19 cellular contexts compared by ENCODE assay signal in the genomic region with DNA sequence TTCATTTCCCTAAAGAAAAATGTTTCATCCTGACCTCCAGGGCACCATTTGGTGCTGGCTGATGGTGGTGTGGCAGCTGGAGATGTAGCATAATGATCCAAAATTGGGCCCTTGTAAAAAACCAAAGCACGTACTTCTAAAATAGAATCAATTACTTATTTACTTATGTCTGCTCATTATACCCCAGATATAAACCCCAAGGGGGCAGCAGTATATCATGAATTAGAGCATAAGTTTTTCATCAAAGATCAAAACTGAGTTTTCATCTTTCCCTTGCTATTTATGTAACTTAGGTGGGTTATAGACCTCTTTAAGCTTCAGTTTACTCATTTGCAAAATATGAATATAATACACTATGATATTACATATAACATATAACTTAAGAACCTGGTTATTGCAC.
A peak's percentile ranks its signal among the peaks of the same experiment; 100 is the strongest.
DNase-seq lines count a peak whose midpoint lies in the region; ATAC-seq and TF ChIP-seq lines count a peak whose summit lies in the region.
"Had no signal": no experiment of that assay in that cellular context is flagged by ENCODE, and none has a peak within 500 bp of the region (broad histone marks: within the 10 kb centered on the region; RNA-seq: fewer than 3 reads in every experiment).

No MANE protein-coding gene starts in this region.

- peak; percentile 11 for TF ChIP-seq CTCF in HFF-Myc (IDR thresholded peaks at IDR 0.05; ENCODE audit: low read depth, low read length, missing control alignments)

- no peak overlapping the region for H3K4me3 ChIP-seq in HFF-Myc (replicated peaks; ENCODE audit: low read depth, low read length)

- no peak for ATAC-seq in GM18858 (IDR thresholded peaks at IDR 0.05; ENCODE audit: unreplicated experiment)
- ATAC-seq: activated CD4-positive, CD25-positive, alpha-beta regulatory T cell treated with anti-CD3 and anti-CD28 coated beads, Interleukin-2, amount 50 U/mL, for 24 hours; activated naive CD8-positive, alpha-beta T cell treated with anti-CD3 and anti-CD28 coated beads, Interleukin-2, amount 50 U/mL, for 24 hours; activated T-helper 17 cell treated with anti-CD3 and anti-CD28 coated beads, Interleukin-2, amount 50 U/mL, for 72 hours; left cardiac atrium had no signal

- DNase-seq in NCI-H1092 treated with DMSO at 0.1 percent for 48 hours (lab: John Stamatoyannopoulos, UW): peak; percentile 3
- DNase-seq in NCI-H1092 (lab: John Stamatoyannopoulos, UW): no peak
- no peak for DNase-seq in HFF-Myc (ENCODE audit: extremely low read depth, low read depth)
- DNase-seq in RKO (ENCODE audit: low spot score): peak; percentile 15
- DNase-seq in iris pigment epithelial cell (ENCODE audit: low read depth): peak; percentile 22
- no peak for DNase-seq in activated CD4-positive, alpha-beta T cell treated with anti-CD3 and anti-CD28 coated beads for 48 hours
- no peak for DNase-seq in HUDEP-2 (lab: John Stamatoyannopoulos, UW; ENCODE audit: unreplicated experiment in 76 of 76)
- DNase-seq: activated naive CD8-positive, alpha-beta T cell treated with anti-CD3 and anti-CD28 coated beads, Interleukin-2, amount 50 U/mL, for 24 hours; CD4-positive, alpha-beta T cell; central memory CD4-positive, alpha-beta T cell; effector memory CD4-positive, alpha-beta T cell; left cardiac atrium; NCI-H1436 treated with DMSO at 0.1 percent for 48 hours; retina; stimulated activated naive CD4-positive, alpha-beta T cell treated with Interleukin-2 at 50 U/mL for 16 hours; trophoblast cell had no signal

Comparison
In these comparisons a context has a peak if more than half of its experiments do, and no peak if none do; other contexts are left out.
1. DNase-seq: peak in NCI-H1092 treated with DMSO at 0.1 percent for 48 hours (single experiment), RKO (single experiment) and iris pigment epithelial cell (single experiment); none in NCI-H1092 (single experiment), HFF-Myc (single experiment), activated CD4-positive, alpha-beta T cell treated with anti-CD3 and anti-CD28 coated beads for 48 hours (single experiment) and HUDEP-2 (0 of 76).